In the genomic region with DNA sequence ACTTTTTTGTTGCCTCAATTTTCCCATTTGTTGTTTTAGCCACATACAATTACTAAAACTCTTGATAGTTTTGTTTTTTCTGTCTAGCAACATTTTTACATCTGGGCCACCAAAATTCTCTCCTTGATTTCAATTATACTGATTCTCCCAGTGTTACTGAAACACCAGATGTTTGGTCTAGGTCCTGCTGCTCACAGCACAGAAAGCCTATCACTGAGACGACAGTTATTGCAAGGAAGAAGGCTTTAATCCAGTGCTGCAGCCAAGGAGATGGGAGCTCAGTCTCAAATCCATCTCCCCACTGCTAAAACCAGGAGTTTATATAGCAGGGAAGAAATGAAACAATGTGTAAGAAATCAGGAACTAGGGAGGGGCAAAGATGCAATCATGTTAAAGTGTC, we compare ENCODE assay signal across 23 cellular contexts.
"Had no signal": no experiment of that assay in that cellular context is flagged by ENCODE, and none has a peak within 500 bp of the region (broad histone marks: within the 10 kb centered on the region; RNA-seq: fewer than 3 reads in every experiment).

No MANE protein-coding gene starts in this region.

- H3K27me3 ChIP-seq: breast epithelium, esophagus muscularis mucosa, gastroesophageal sphincter, ovary, suprapubic skin, transverse colon, uterus had no signal

- H3K4me3 ChIP-seq: breast epithelium, esophagus muscularis mucosa, gastroesophageal sphincter, left ventricle myocardium inferior, ovary, suprapubic skin, transverse colon, uterus had no signal

- H3K27ac Mint-ChIP-seq: activated CD4-positive, alpha-beta memory T cell treated with anti-CD3 and anti-CD28 coated beads for 36 hours; activated naive CD8-positive, alpha-beta T cell treated with anti-CD3 and anti-CD28 coated beads, Interleukin-2, amount 10 ng/mL, durations not matched to agents 7 days and 5 days; naive thymus-derived CD8-positive, alpha-beta T cell; stimulated activated naive CD8-positive, alpha-beta T cell treated with anti-CD3 and anti-CD28 coated beads, Interleukin-15, amount 100 ng/mL, for 72 hours had no signal

- H3K4me3 Mint-ChIP-seq: activated CD4-positive, alpha-beta memory T cell treated with anti-CD3 and anti-CD28 coated beads for 36 hours; activated naive CD8-positive, alpha-beta T cell treated with anti-CD3 and anti-CD28 coated beads, Interleukin-2, amount 10 ng/mL, durations not matched to agents 7 days and 5 days; central memory CD8-positive, alpha-beta T cell; naive thymus-derived CD8-positive, alpha-beta T cell; stimulated activated naive CD8-positive, alpha-beta T cell treated with anti-CD3 and anti-CD28 coated beads, Interleukin-15, amount 100 ng/mL, for 72 hours had no signal

- H3K27me3 Mint-ChIP-seq: activated CD4-positive, alpha-beta memory T cell treated with anti-CD3 and anti-CD28 coated beads for 36 hours; activated naive CD8-positive, alpha-beta T cell treated with anti-CD3 and anti-CD28 coated beads, Interleukin-2, amount 10 ng/mL, durations not matched to agents 7 days and 5 days; central memory CD8-positive, alpha-beta T cell; naive thymus-derived CD8-positive, alpha-beta T cell; stimulated activated naive CD8-positive, alpha-beta T cell treated with anti-CD3 and anti-CD28 coated beads, Interleukin-15, amount 100 ng/mL, for 72 hours had no signal

- DNase-seq: activated CD4-positive, alpha-beta memory T cell treated with anti-CD3 and anti-CD28 coated beads for 36 hours; activated CD4-positive, alpha-beta T cell treated with anti-CD3 and anti-CD28 coated beads for 48 hours; activated naive CD4-positive, alpha-beta T cell treated with Interleukin-2 at 50 U/mL for 16 hours; activated naive CD8-positive, alpha-beta T cell treated with anti-CD3 and anti-CD28 coated beads, Interleukin-2, amount 10 ng/mL, durations not matched to agents 7 days and 5 days; activated T-cell treated with anti-CD3 and anti-CD28 coated beads, Interleukin-2, amount 50 U/mL, for 48 hours; amniotic stem cell; effector memory CD4-positive, alpha-beta T cell; head of caudate nucleus; hypothalamus; left ventricle myocardium inferior; naive thymus-derived CD8-positive, alpha-beta T cell; ovary; right cardiac atrium; stimulated activated CD4-positive, alpha-beta T cell treated with anti-CD3 and anti-CD28 coated beads, Interleukin-12 subunit alpha, Interleukin-12 subunit beta, amount 100 ng/mL, for 4 hours; stimulated activated naive CD8-positive, alpha-beta T cell treated with anti-CD3 and anti-CD28 coated beads, Interleukin-15, amount 100 ng/mL, for 72 hours; T1000; transverse colon; uterus had no signal

- H3K36me3 Mint-ChIP-seq: activated CD4-positive, alpha-beta memory T cell treated with anti-CD3 and anti-CD28 coated beads for 36 hours; activated naive CD8-positive, alpha-beta T cell treated with anti-CD3 and anti-CD28 coated beads, Interleukin-2, amount 10 ng/mL, durations not matched to agents 7 days and 5 days; naive thymus-derived CD8-positive, alpha-beta T cell had no signal

- H3K4me1 Mint-ChIP-seq: activated naive CD8-positive, alpha-beta T cell treated with anti-CD3 and anti-CD28 coated beads, Interleukin-2, amount 10 ng/mL, durations not matched to agents 7 days and 5 days; central memory CD8-positive, alpha-beta T cell; naive thymus-derived CD8-positive, alpha-beta T cell; stimulated activated naive CD8-positive, alpha-beta T cell treated with anti-CD3 and anti-CD28 coated beads, Interleukin-15, amount 100 ng/mL, for 72 hours had no signal

- H3K4me1 ChIP-seq: breast epithelium, esophagus muscularis mucosa, gastroesophageal sphincter, left ventricle myocardium inferior, suprapubic skin, transverse colon, uterus had no signal

- ATAC-seq: gastroesophageal sphincter; naive thymus-derived CD8-positive, alpha-beta T cell; right cardiac atrium; stimulated activated naive CD8-positive, alpha-beta T cell treated with anti-CD3 and anti-CD28 coated beads, Interleukin-15, amount 100 ng/mL, for 72 hours had no signal

- H3K27ac ChIP-seq: breast epithelium, esophagus muscularis mucosa, gastroesophageal sphincter, left ventricle myocardium inferior, ovary, suprapubic skin, transverse colon, uterus had no signal

- H3K36me3 ChIP-seq: breast epithelium, esophagus muscularis mucosa, gastroesophageal sphincter, left ventricle myocardium inferior, ovary, suprapubic skin, transverse colon had no signal

- H3K9me3 ChIP-seq: ovary, suprapubic skin, uterus had no signal

- H3K9me3 Mint-ChIP-seq: activated naive CD8-positive, alpha-beta T cell treated with anti-CD3 and anti-CD28 coated beads, Interleukin-2, amount 10 ng/mL, durations not matched to agents 7 days and 5 days; central memory CD8-positive, alpha-beta T cell; stimulated activated naive CD8-positive, alpha-beta T cell treated with anti-CD3 and anti-CD28 coated beads, Interleukin-15, amount 100 ng/mL, for 72 hours had no signal
